Comparison of ENCODE assay signal across 29 cellular contexts in the genomic region with DNA sequence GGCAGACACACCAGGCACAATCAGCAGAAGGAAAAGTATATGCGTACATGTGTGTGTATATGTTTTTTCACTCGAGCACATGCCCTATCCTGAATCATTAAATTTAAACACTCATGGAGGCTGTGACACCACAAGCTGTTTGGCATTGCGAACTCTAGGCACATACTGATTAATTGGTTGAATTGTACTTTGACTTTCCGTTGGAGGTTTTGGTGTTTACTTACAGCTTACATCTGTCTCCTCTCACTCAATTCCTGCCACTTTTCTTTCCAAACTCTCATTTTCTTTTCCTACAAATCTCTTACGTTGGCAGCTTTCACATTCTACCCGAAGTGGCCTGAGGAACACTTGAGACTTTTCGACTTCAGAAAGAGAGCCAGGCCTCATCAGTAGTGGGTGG.
"Had no signal": no experiment of that assay in that cellular context is flagged by ENCODE, and none has a peak within 500 bp of the region (broad histone marks: within the 10 kb centered on the region; RNA-seq: fewer than 3 reads in every experiment).

No MANE protein-coding gene starts in this region.

- H3K27ac ChIP-seq: neutrophil, pancreas, psoas muscle, right lobe of liver, skin epidermis, spleen, suprapubic skin, testis, tibial artery, transverse colon, vagina had no signal

- H3K27me3 ChIP-seq: neutrophil, pancreas, right lobe of liver, spleen, suprapubic skin, testis, tibial artery, transverse colon, vagina had no signal

- H3K36me3 ChIP-seq: neutrophil, pancreas, right lobe of liver, spleen, suprapubic skin, tibial artery, transverse colon, vagina had no signal

- ATAC-seq: naive thymus-derived CD8-positive, alpha-beta T cell; natural killer cell treated with Interleukin-12 subunit alpha and Interleukin-12 subunit beta and Interleukin-15 and Interleukin-18, amount 100 ng/mL, for 72 hours; pancreas; psoas muscle; right cardiac atrium; stimulated activated memory B cell treated with anti-CD40 and anti-IgM and Interleukin-4, amounts not matched to agents 10 μg/mL and 1 μg/mL and 100 μg/mL, for 72 hours; stimulated activated naive CD8-positive, alpha-beta T cell treated with anti-CD3 and anti-CD28 coated beads, Interleukin-15, amount 100 ng/mL, for 72 hours; stimulated activated naive CD8-positive, alpha-beta T cell treated with anti-CD3 and anti-CD28 coated beads, Interleukin-15, Interleukin-2, amounts not matched to agents 100 U/mL and 50 U/mL, for 24 hours had no signal

- H3K4me1 ChIP-seq: pancreas, psoas muscle, right lobe of liver, spleen, suprapubic skin, testis, tibial artery, transverse colon, vagina had no signal

- H3K4me3 Mint-ChIP-seq: naive thymus-derived CD8-positive, alpha-beta T cell; natural killer cell treated with Interleukin-12 subunit alpha and Interleukin-12 subunit beta and Interleukin-15 and Interleukin-18, amount 100 ng/mL, for 72 hours; nephron progenitor cell; neural crest cell; stimulated activated memory B cell treated with anti-CD40 and anti-IgM and Interleukin-4, amounts not matched to agents 10 μg/mL and 1 μg/mL and 100 μg/mL, for 72 hours; stimulated activated naive CD8-positive, alpha-beta T cell treated with anti-CD3 and anti-CD28 coated beads, Interleukin-15, amount 100 ng/mL, for 72 hours; type B pancreatic cell had no signal

- H3K9me3 Mint-ChIP-seq: nephron progenitor cell had no signal

- H3K27me3 Mint-ChIP-seq: natural killer cell treated with Interleukin-12 subunit alpha and Interleukin-12 subunit beta and Interleukin-15 and Interleukin-18, amount 100 ng/mL, for 72 hours; stimulated activated memory B cell treated with anti-CD40 and anti-IgM and Interleukin-4, amounts not matched to agents 10 μg/mL and 1 μg/mL and 100 μg/mL, for 72 hours; stimulated activated naive CD8-positive, alpha-beta T cell treated with anti-CD3 and anti-CD28 coated beads, Interleukin-15, amount 100 ng/mL, for 72 hours; type B pancreatic cell had no signal

- H3K27ac Mint-ChIP-seq: naive thymus-derived CD8-positive, alpha-beta T cell; natural killer cell treated with Interleukin-12 subunit alpha and Interleukin-12 subunit beta and Interleukin-15 and Interleukin-18, amount 100 ng/mL, for 72 hours; nephron progenitor cell; stimulated activated memory B cell treated with anti-CD40 and anti-IgM and Interleukin-4, amounts not matched to agents 10 μg/mL and 1 μg/mL and 100 μg/mL, for 72 hours; type B pancreatic cell had no signal

- H3K4me3 ChIP-seq: pancreas, psoas muscle, right lobe of liver, skin epidermis, smooth muscle cell, spleen, suprapubic skin, testis, tibial artery, transverse colon, vagina had no signal

- H3K9me3 ChIP-seq: neutrophil, pancreas, right lobe of liver, suprapubic skin, testis, tibial artery, transverse colon, vagina had no signal

- H3K36me3 Mint-ChIP-seq: naive thymus-derived CD8-positive, alpha-beta T cell; natural killer cell treated with Interleukin-12 subunit alpha and Interleukin-12 subunit beta and Interleukin-15 and Interleukin-18, amount 100 ng/mL, for 72 hours; stimulated activated memory B cell treated with anti-CD40 and anti-IgM and Interleukin-4, amounts not matched to agents 10 μg/mL and 1 μg/mL and 100 μg/mL, for 72 hours; type B pancreatic cell had no signal

- H3K4me1 Mint-ChIP-seq: naive thymus-derived CD8-positive, alpha-beta T cell; nephron progenitor cell; stimulated activated memory B cell treated with anti-CD40 and anti-IgM and Interleukin-4, amounts not matched to agents 10 μg/mL and 1 μg/mL and 100 μg/mL, for 72 hours; stimulated activated naive CD8-positive, alpha-beta T cell treated with anti-CD3 and anti-CD28 coated beads, Interleukin-15, amount 100 ng/mL, for 72 hours had no signal

- DNase-seq: naive thymus-derived CD8-positive, alpha-beta T cell; nephron progenitor cell; nucleus accumbens; pancreas; psoas muscle; right cardiac atrium; right lobe of liver; spleen; stimulated activated CD4-positive, alpha-beta T cell treated with anti-CD3 and anti-CD28 coated beads, Interleukin-12 subunit alpha, Interleukin-12 subunit beta, amount 100 ng/mL, for 4 hours; stimulated activated CD4-positive, alpha-beta T cell treated with anti-CD3 and anti-CD28 coated beads, Interleukin-1b, Interleukin-23, amount 100 ng/mL, for 48 hours; stimulated activated CD4-positive, alpha-beta T cell treated with anti-CD3 and anti-CD28 coated beads, Interleukin-4, amount 100 ng/mL, for 1 hour; stimulated activated CD4-positive, alpha-beta T cell treated with anti-CD3 and anti-CD28 coated beads, Interleukin-4, amount 100 ng/mL, for 4 hours; stimulated activated CD8-positive, alpha-beta memory T cell treated with anti-CD3 and anti-CD28 coated beads, Interleukin-4, amount 100 ng/mL, for 48 hours; stimulated activated naive CD4-positive, alpha-beta T cell; stimulated activated naive CD8-positive, alpha-beta T cell treated with anti-CD3 and anti-CD28 coated beads, Interleukin-15, amount 100 ng/mL, for 72 hours; stimulated activated naive CD8-positive, alpha-beta T cell treated with anti-CD3 and anti-CD28 coated beads, Interleukin-15, Interleukin-2, amounts not matched to agents 100 U/mL and 50 U/mL, for 24 hours; substantia nigra; testis; tibial artery; transverse colon had no signal
